Comparison of ENCODE assay signal across 9 cellular contexts in the genomic region with DNA sequence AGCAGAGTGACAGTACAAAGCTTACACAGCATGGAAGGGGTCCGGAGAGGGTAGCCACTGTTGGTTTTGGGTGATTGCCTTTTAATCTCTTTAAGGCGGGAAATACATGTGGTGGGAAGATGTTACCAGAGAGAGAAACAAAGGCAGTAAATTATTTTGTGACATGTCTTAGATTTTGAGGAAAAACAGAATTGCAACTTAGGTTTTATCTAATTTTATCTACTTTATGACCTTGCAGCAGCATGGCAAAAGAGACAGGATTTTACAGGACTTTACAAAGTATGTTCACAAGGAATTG. TPM values are rescaled to one million over a fixed set of nuclear protein-coding genes. Genes with fewer than 3 reads are reported as not detected.
DNase-seq lines count a peak whose midpoint lies in the region; ATAC-seq, FAIRE-seq and TF ChIP-seq lines count a peak whose summit lies in the region.
"Had no signal": no experiment of that assay in that cellular context is flagged by ENCODE, and none has a peak within 500 bp of the region (broad histone marks: within the 10 kb centered on the region; RNA-seq: fewer than 3 reads in every experiment).

No MANE protein-coding gene starts in this region.

- no peaks in the 10 kb centered on the region for H3K9me2 ChIP-seq in SK-N-SH

- no peak for DNase-seq in SK-N-SH
- no peak for DNase-seq in activated naive CD8-positive, alpha-beta T cell treated with anti-CD3 and anti-CD28 coated beads, Interleukin-2, amount 50 U/mL, for 24 hours
- DNase-seq in stimulated activated naive B cell treated with anti-CD40 and anti-IgM and Interleukin-4, amounts not matched to agents 10 μg/mL and 1 μg/mL and 100 μg/mL, for 72 hours: no peak
- DNase-seq in cerebellar cortex (ENCODE audit: low spot score): no peak
- no peak for DNase-seq in HUDEP-2 (lab: John Stamatoyannopoulos, UW; ENCODE audit: unreplicated experiment in 76 of 76)
- DNase-seq in H54 (ENCODE audit: insufficient read length, low spot score): no peak

- H3K4me2 ChIP-seq in SK-N-SH: peak overlapping the region; percentile 74

- CTCF ChIA-PET in SK-N-SH (lab: Yijun Ruan, JAX): interaction anchor here (0.8 to 1.5 kb wide), 4 partner anchors 36 to 138 kb away, joined by 3 to 5 read pairs (median 3); no protein-coding TSS in a partner anchor

- TF ChIP-seq POLR2A in H54 (IDR thresholded peaks at IDR 0.05; ENCODE audit: low read depth, low read length): no peak

- no peak for TF ChIP-seq RAD21 in SK-N-SH (IDR thresholded peaks at IDR 0.05; ENCODE audit: low read length)

- H3K27me3 ChIP-seq in SK-N-SH (ENCODE audit: insufficient read depth) (no peaks in the 10 kb centered on the region), layer of hippocampus (ENCODE audit: control insufficient read depth, insufficient read depth, low read length) (no peaks in the 10 kb centered on the region)

- H3K27ac Mint-ChIP-seq in activated naive CD8-positive, alpha-beta T cell treated with anti-CD3 and anti-CD28 coated beads, Interleukin-2, amount 50 U/mL, for 24 hours: peak overlapping the region; percentile 90
- H3K27ac Mint-ChIP-seq in stimulated activated naive B cell treated with anti-CD40 and anti-IgM and Interleukin-4, amounts not matched to agents 10 μg/mL and 1 μg/mL and 100 μg/mL, for 72 hours: peak overlapping the region; percentile 93

- H3K4me1 Mint-ChIP-seq in activated naive CD8-positive, alpha-beta T cell treated with anti-CD3 and anti-CD28 coated beads, Interleukin-2, amount 50 U/mL, for 24 hours: peaks cover 36% of the 10 kb centered on the region
- H3K4me1 Mint-ChIP-seq in stimulated activated naive B cell treated with anti-CD40 and anti-IgM and Interleukin-4, amounts not matched to agents 10 μg/mL and 1 μg/mL and 100 μg/mL, for 72 hours: peaks cover 51 to 53% of the 10 kb centered on the region in 2 donors

- TF ChIP-seq EP300 in SK-N-SH (IDR thresholded peaks at IDR 0.05; ENCODE audit: borderline replicate concordance in 1 of 2, low read depth in 1 of 2, low read length in 1 of 2): no peak

- FAIRE-seq in H54 (lab: Jason Lieb, UNC): no peak

- 0 out of 2 replicates have a peak overlapping the region, but pooled peaks have one; percentile 18 for H3K9ac ChIP-seq in SK-N-SH

- H4K20me1 ChIP-seq in SK-N-SH (ENCODE audit: insufficient read depth): no peaks in the 10 kb centered on the region

- POLR2A ChIA-PET in SK-N-SH (lab: Yijun Ruan, JAX): no interaction called here

- H3K79me2 ChIP-seq in SK-N-SH (ENCODE audit: insufficient read depth): peaks cover 11% of the 10 kb centered on the region; the same call in 1 of the 2 replicates

- H3K36me3 ChIP-seq in SK-N-SH (replicated peaks in 1 of 2; ENCODE audit: control insufficient read depth in 1 of 2, insufficient read depth in 2 of 2, low read length in 1 of 2): peaks cover 0 to 3% of the 10 kb centered on the region in 2 experiments

- H3K9me3 Mint-ChIP-seq in activated naive CD8-positive, alpha-beta T cell treated with anti-CD3 and anti-CD28 coated beads, Interleukin-2, amount 50 U/mL, for 24 hours: no peaks in the 10 kb centered on the region
- no peaks in the 10 kb centered on the region for H3K9me3 Mint-ChIP-seq in stimulated activated naive B cell treated with anti-CD40 and anti-IgM and Interleukin-4, amounts not matched to agents 10 μg/mL and 1 μg/mL and 100 μg/mL, for 72 hours

- H3K27ac ChIP-seq in SK-N-SH (ENCODE audit: low read depth in 2 of 2, low read length in 1 of 2) (no peak overlapping the region), layer of hippocampus (ENCODE audit: low read depth, low read length) (peak overlapping the region; percentile 39)
- H3K27ac ChIP-seq: 22Rv1 had no signal

- no peak overlapping the region for H2AFZ ChIP-seq in SK-N-SH (ENCODE audit: low read depth)

- H3K36me3 Mint-ChIP-seq in activated naive CD8-positive, alpha-beta T cell treated with anti-CD3 and anti-CD28 coated beads, Interleukin-2, amount 50 U/mL, for 24 hours (ENCODE audit: low read depth): peaks cover 16% of the 10 kb centered on the region
- H3K36me3 Mint-ChIP-seq in stimulated activated naive B cell treated with anti-CD40 and anti-IgM and Interleukin-4, amounts not matched to agents 10 μg/mL and 1 μg/mL and 100 μg/mL, for 72 hours: peaks cover 0 to 2% of the 10 kb centered on the region in 2 donors

- H3K9me3 ChIP-seq in SK-N-SH: no peaks in the 10 kb centered on the region

- no peaks in the 10 kb centered on the region for H3K27me3 Mint-ChIP-seq in activated naive CD8-positive, alpha-beta T cell treated with anti-CD3 and anti-CD28 coated beads, Interleukin-2, amount 50 U/mL, for 24 hours
- no peaks in the 10 kb centered on the region for H3K27me3 Mint-ChIP-seq in stimulated activated naive B cell treated with anti-CD40 and anti-IgM and Interleukin-4, amounts not matched to agents 10 μg/mL and 1 μg/mL and 100 μg/mL, for 72 hours

- H3K4me1 ChIP-seq in SK-N-SH (ENCODE audit: control insufficient read depth in 1 of 2, insufficient read depth in 2 of 2, low read depth in 1 of 2, low read length in 1 of 2): peaks cover 5 to 15% of the 10 kb centered on the region in 2 experiments; a peak in 2 of 4 replicates

- 93% methylated on average over 2 of the region's 2 CpGs for WGBS in SK-N-SH (ENCODE audit: low lambda C conversion rate)

- TF ChIP-seq CTCF in SK-N-SH (IDR thresholded peaks at IDR 0.05): no peak

- peaks cover 13% of the 10 kb centered on the region for H3F3A ChIP-seq in SK-N-SH (replicated peaks; ENCODE audit: insufficient read depth)

- H3K4me3 Mint-ChIP-seq in activated naive CD8-positive, alpha-beta T cell treated with anti-CD3 and anti-CD28 coated beads, Interleukin-2, amount 50 U/mL, for 24 hours: peak overlapping the region; percentile 90
- H3K4me3 Mint-ChIP-seq in stimulated activated naive B cell treated with anti-CD40 and anti-IgM and Interleukin-4, amounts not matched to agents 10 μg/mL and 1 μg/mL and 100 μg/mL, for 72 hours: peak overlapping the region; percentile 92 to 93

- no peak for ATAC-seq in SK-N-SH treated with all-trans-retinoic acid at 6 μM for 48 hours
- no peak for ATAC-seq in activated naive CD8-positive, alpha-beta T cell treated with anti-CD3 and anti-CD28 coated beads, Interleukin-2, amount 50 U/mL, for 24 hours
- ATAC-seq in stimulated activated naive B cell treated with anti-CD40 and anti-IgM and Interleukin-4, amounts not matched to agents 10 μg/mL and 1 μg/mL and 100 μg/mL, for 72 hours (replicated peaks): no peak

- peak overlapping the region; percentile 32 to 50; a peak in 3 of 4 replicates for H3K4me3 ChIP-seq in SK-N-SH (ENCODE audit: low read depth in 2 of 2, low read length in 1 of 2)

TF ChIP-seq in SK-N-SH, 30 proteins besides CTCF, POLR2A, EP300 and RAD21 (continues in another document):
- TF ChIP-seq GATA2 (CRISPR knock-in tag; IDR thresholded peaks at IDR 0.05): no peak
- TF ChIP-seq, protein P1, sequence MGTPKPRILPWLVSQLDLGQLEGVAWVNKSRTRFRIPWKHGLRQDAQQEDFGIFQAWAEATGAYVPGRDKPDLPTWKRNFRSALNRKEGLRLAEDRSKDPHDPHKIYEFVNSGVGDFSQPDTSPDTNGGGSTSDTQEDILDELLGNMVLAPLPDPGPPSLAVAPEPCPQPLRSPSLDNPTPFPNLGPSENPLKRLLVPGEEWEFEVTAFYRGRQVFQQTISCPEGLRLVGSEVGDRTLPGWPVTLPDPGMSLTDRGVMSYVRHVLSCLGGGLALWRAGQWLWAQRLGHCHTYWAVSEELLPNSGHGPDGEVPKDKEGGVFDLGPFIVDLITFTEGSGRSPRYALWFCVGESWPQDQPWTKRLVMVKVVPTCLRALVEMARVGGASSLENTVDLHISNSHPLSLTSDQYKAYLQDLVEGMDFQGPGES (IDR thresholded peaks at IDR 0.05; ENCODE audit: low read depth, low read length): no peak
- TF ChIP-seq EZH2phosphoT487 (IDR thresholded peaks at IDR 0.05; ENCODE audit: borderline replicate concordance, low read depth): no peak
- no peak for TF ChIP-seq CHD2 (IDR thresholded peaks at IDR 0.05; ENCODE audit: low read length, partially characterized antibody)
- no peak for TF ChIP-seq NFIC (IDR thresholded peaks at IDR 0.05; ENCODE audit: borderline replicate concordance)

TF ChIP-seq in SK-N-SH treated with all-trans-retinoic acid at 6 μM for 48 hours, 23 proteins besides CTCF, POLR2A, EP300 and RAD21 (continues in another document):
- TF ChIP-seq OSR1 (CRISPR knock-in tag; IDR thresholded peaks at IDR 0.05): no peak
- no peak for TF ChIP-seq ZNF70 (CRISPR knock-in tag; IDR thresholded peaks at IDR 0.05)
- no peak for TF ChIP-seq ZFP30 (CRISPR knock-in tag; IDR thresholded peaks at IDR 0.05)
- TF ChIP-seq SNAI2 (CRISPR knock-in tag; IDR thresholded peaks at IDR 0.05): no peak

RNA-seq across cellular contexts. Expression of gene IFITM2, which starts 1.9 kb away (rescaled TPM):
- 398 and 518 TPM in 2 replicates for polyA plus RNA-seq in SK-N-SH (2012; rRNA removed)
- 239 and 341 TPM in 2 replicates for polyA plus RNA-seq in SK-N-SH (2012; cell fraction: cytosol; rRNA removed)
- 92.5 and 106 TPM in 2 replicates for polyA plus RNA-seq in SK-N-SH (2012; cell fraction: nucleus; rRNA removed)

RNA-seq across cellular contexts. Expression of gene IFITM1, which starts 4.3 kb away (rescaled TPM):
- polyA plus RNA-seq in SK-N-SH (2012; rRNA removed): 15.3 and 19.4 TPM in 2 replicates
- polyA plus RNA-seq in SK-N-SH (2012; cell fraction: cytosol; rRNA removed): 10.6 and 12.6 TPM in 2 replicates
- polyA plus RNA-seq in SK-N-SH (2012; cell fraction: nucleus; rRNA removed): 4.7 and 8.8 TPM in 2 replicates

RNA-seq across cellular contexts. Expression of gene IFITM5, which starts 10.2 kb away (rescaled TPM):
- not detected in 2 replicates for polyA plus RNA-seq in SK-N-SH (2012; rRNA removed)
- polyA plus RNA-seq in SK-N-SH (2012; cell fraction: cytosol; rRNA removed): not detected in 2 replicates
- not detected in 2 replicates for polyA plus RNA-seq in SK-N-SH (2012; cell fraction: nucleus; rRNA removed)

RNA-seq across cellular contexts. Expression of gene IFITM3, which starts 11.2 kb away (rescaled TPM):
- 229 and 326 TPM in 2 replicates for polyA plus RNA-seq in SK-N-SH (2012; rRNA removed)
- 148 and 237 TPM in 2 replicates for polyA plus RNA-seq in SK-N-SH (2012; cell fraction: cytosol; rRNA removed)
- 84.2 and 113 TPM in 2 replicates for polyA plus RNA-seq in SK-N-SH (2012; cell fraction: nucleus; rRNA removed)

RNA-seq across cellular contexts. Expression of gene PGGHG, which starts 20.6 kb away (rescaled TPM):
- 19.9 and 26.5 TPM in 2 replicates for polyA plus RNA-seq in SK-N-SH (2012; rRNA removed)
- polyA plus RNA-seq in SK-N-SH (2012; cell fraction: cytosol; rRNA removed): 1.5 and 2.6 TPM in 2 replicates
- 251 and 265 TPM in 2 replicates for polyA plus RNA-seq in SK-N-SH (2012; cell fraction: nucleus; rRNA removed)
